19 cellular contexts compared by ENCODE assay signal in genomic region chr1:71695820-71696219, GRCh38.
"Had no signal": no experiment of that assay in that cellular context is flagged by ENCODE, and none has a peak within 500 bp of the region (broad histone marks: within the 10 kb centered on the region; RNA-seq: fewer than 3 reads in every experiment).

No MANE protein-coding gene starts in this region.

- H3K4me3 ChIP-seq: heart left ventricle, neural progenitor cell, pancreas, skin epidermis, tibial artery, vagina had no signal

- H3K36me3 ChIP-seq: heart left ventricle, neural progenitor cell, pancreas, tibial artery, vagina had no signal

- H3K36me3 Mint-ChIP-seq: neural progenitor cell, T-cell, WTC11 had no signal

- ATAC-seq: activated T-helper 17 cell treated with anti-CD3 and anti-CD28 coated beads, Interleukin-2, amount 50 U/mL, for 72 hours; effector memory CD8-positive, alpha-beta T cell; heart left ventricle; left ventricle myocardium superior; pancreas; T-cell; WTC11 had no signal

- H3K27me3 Mint-ChIP-seq: activated CD4-positive, alpha-beta T cell treated with anti-CD3 and anti-CD28 coated beads, Interleukin-2, amount 10 ng/mL, durations not matched to agents 7 days and 5 days; activated T-helper 17 cell treated with anti-CD3 and anti-CD28 coated beads, Interleukin-2, amount 50 U/mL, for 72 hours; central memory CD8-positive, alpha-beta T cell; effector memory CD8-positive, alpha-beta T cell; T-cell had no signal

- H3K27ac Mint-ChIP-seq: activated CD4-positive, alpha-beta T cell treated with anti-CD3 and anti-CD28 coated beads, Interleukin-2, amount 10 ng/mL, durations not matched to agents 7 days and 5 days; activated naive CD4-positive, alpha-beta T cell treated with anti-CD3 and anti-CD28 coated beads for 36 hours; activated T-helper 17 cell treated with anti-CD3 and anti-CD28 coated beads, Interleukin-2, amount 50 U/mL, for 72 hours; effector memory CD8-positive, alpha-beta T cell; neural progenitor cell; T-cell; WTC11 had no signal

- DNase-seq: activated CD4-positive, alpha-beta T cell treated with anti-CD3 and anti-CD28 coated beads, Interleukin-2, amount 10 ng/mL, durations not matched to agents 7 days and 5 days; activated naive CD4-positive, alpha-beta T cell treated with anti-CD3 and anti-CD28 coated beads for 36 hours; activated T-cell treated with anti-CD3 and anti-CD28 coated beads for 4 hours; cortex of kidney; effector memory CD8-positive, alpha-beta T cell; foreskin melanocyte; heart left ventricle; left ventricle myocardium superior; pancreas; retina; T-cell; tibial artery had no signal

- H3K27me3 ChIP-seq: heart left ventricle, neural progenitor cell, pancreas, tibial artery, vagina had no signal

- H3K9me3 Mint-ChIP-seq: activated naive CD4-positive, alpha-beta T cell treated with anti-CD3 and anti-CD28 coated beads for 36 hours; activated T-helper 17 cell treated with anti-CD3 and anti-CD28 coated beads, Interleukin-2, amount 50 U/mL, for 72 hours; neural progenitor cell had no signal

- H3K4me3 Mint-ChIP-seq: activated CD4-positive, alpha-beta T cell treated with anti-CD3 and anti-CD28 coated beads, Interleukin-2, amount 10 ng/mL, durations not matched to agents 7 days and 5 days; activated naive CD4-positive, alpha-beta T cell treated with anti-CD3 and anti-CD28 coated beads for 36 hours; activated T-helper 17 cell treated with anti-CD3 and anti-CD28 coated beads, Interleukin-2, amount 50 U/mL, for 72 hours; central memory CD8-positive, alpha-beta T cell; effector memory CD8-positive, alpha-beta T cell; neural progenitor cell; T-cell; WTC11 had no signal

- FAIRE-seq: islet of Langerhans, pancreas had no signal

- H3K4me1 Mint-ChIP-seq: activated CD4-positive, alpha-beta T cell treated with anti-CD3 and anti-CD28 coated beads, Interleukin-2, amount 10 ng/mL, durations not matched to agents 7 days and 5 days; activated T-helper 17 cell treated with anti-CD3 and anti-CD28 coated beads, Interleukin-2, amount 50 U/mL, for 72 hours; central memory CD8-positive, alpha-beta T cell; neural progenitor cell; T-cell; WTC11 had no signal
